ENCODE assay signal across 23 cellular contexts in genomic region chr5:75234251-75234650, GRCh38. TPM values are rescaled to one million over a fixed set of nuclear protein-coding genes. Genes with fewer than 3 reads are reported as not detected.
A peak's percentile ranks its signal among the peaks of the same experiment; 100 is the strongest.
DNase-seq lines count a peak whose midpoint lies in the region; ATAC-seq, FAIRE-seq and TF ChIP-seq lines count a peak whose summit lies in the region.
"Had no signal": no experiment of that assay in that cellular context is flagged by ENCODE, and none has a peak within 500 bp of the region (broad histone marks: within the 10 kb centered on the region; RNA-seq: fewer than 3 reads in every experiment).

No MANE protein-coding gene starts in this region.

- no peaks in the 10 kb centered on the region for H4K20me1 ChIP-seq in HepG2 (ENCODE audit: insufficient read depth, low read length)
- H4K20me1 ChIP-seq in keratinocyte (ENCODE audit: control insufficient read depth, extremely low read depth, insufficient read depth, low read length), result no peaks in the 10 kb centered on the region

- no peak for FAIRE-seq in HepG2 (lab: Jason Lieb, UNC)
- no peak for FAIRE-seq in bronchial epithelial cell (lab: Jason Lieb, UNC)
- peak; percentile 78 for FAIRE-seq in keratinocyte (lab: Jason Lieb, UNC)
- FAIRE-seq: RCC 7860 had no signal

- H3K36me3 Mint-ChIP-seq in activated T-helper 2 cell treated with anti-CD3 and anti-CD28 coated beads, Interferon-gamma antibody, Interleukin-2, Interleukin-4, amounts not matched to agents 10 μg/mL and 5 μg/mL and 100 μg/mL, durations not matched to agents 14 hours and 24 hours and 36 hours (ENCODE audit: low read depth), result no peaks in the 10 kb centered on the region

- H3K9me3 Mint-ChIP-seq in activated T-helper 2 cell treated with anti-CD3 and anti-CD28 coated beads, Interferon-gamma antibody, Interleukin-2, Interleukin-4, amounts not matched to agents 10 μg/mL and 5 μg/mL and 100 μg/mL, durations not matched to agents 14 hours and 24 hours and 36 hours, result no peaks in the 10 kb centered on the region
- H3K9me3 Mint-ChIP-seq: CD8-positive, alpha-beta memory T cell; H9; HFFc6; IgD-negative memory B cell had no signal

- CTCF ChIA-PET in HepG2 (lab: Yijun Ruan, JAX; ENCODE audit: low intra/inter-chr PET ratio, low total read pairs), result no interaction called here

- TF ChIP-seq RAD21 in HepG2 (CRISPR knock-in tag; IDR thresholded peaks at IDR 0.05), result no peak

- no peak overlapping the region for H3K23ac ChIP-seq in trophoblast cell (ENCODE audit: low read length)

- no peaks in the 10 kb centered on the region for H3K27me3 Mint-ChIP-seq in activated T-helper 2 cell treated with anti-CD3 and anti-CD28 coated beads, Interferon-gamma antibody, Interleukin-2, Interleukin-4, amounts not matched to agents 10 μg/mL and 5 μg/mL and 100 μg/mL, durations not matched to agents 14 hours and 24 hours and 36 hours (ENCODE audit: low read depth)

- no peak overlapping the region for H3K4me2 ChIP-seq in HepG2 (ENCODE audit: low read depth, low read length)
- peak overlapping the region; percentile 8 for H3K4me2 ChIP-seq in keratinocyte (ENCODE audit: control insufficient read depth, extremely low read depth, insufficient read depth, low read depth, low read length)
- H3K4me2 ChIP-seq in trophoblast cell (ENCODE audit: low read length), result no peak overlapping the region

- H2BK12ac ChIP-seq in trophoblast cell (ENCODE audit: low read length), result no peak overlapping the region

- TF ChIP-seq CTCF in HepG2 (CRISPR knock-in tag; IDR thresholded peaks at IDR 0.05), result no peak
- TF ChIP-seq CTCF in right lobe of liver (IDR thresholded peaks at IDR 0.05), result no peak
- TF ChIP-seq CTCF in bronchial epithelial cell (IDR thresholded peaks at IDR 0.05; ENCODE audit: insufficient read depth, low read length, severe bottlenecking), result no peak
- TF ChIP-seq CTCF in keratinocyte (optimal IDR thresholded peaks at IDR 0.05 in 1 of 3, IDR thresholded peaks at IDR 0.05 in 1 of 3, conservative IDR thresholded peaks at IDR 0.05 in 1 of 3; ENCODE audit: extremely low read depth in 1 of 3, insufficient read depth in 2 of 3, low read length in 3 of 3), result no peak

- H2AK5ac ChIP-seq in trophoblast cell (ENCODE audit: low read length), result no peak overlapping the region

- H3K27me3 ChIP-seq in HepG2 (ENCODE audit: control insufficient read depth in 1 of 2, insufficient read depth in 2 of 2, low read length in 2 of 2) (no peaks in the 10 kb centered on the region), right lobe of liver (no peaks in the 10 kb centered on the region), bronchial epithelial cell (ENCODE audit: control insufficient read depth, insufficient read depth, low read length) (no peaks in the 10 kb centered on the region), keratinocyte (ENCODE audit: control insufficient read depth, extremely low read depth, insufficient read depth, low read length) (no peaks in the 10 kb centered on the region), trophoblast cell (ENCODE audit: insufficient read depth, low read length) (no peaks in the 10 kb centered on the region)

- TF ChIP-seq EP300 in HepG2 (IDR thresholded peaks at IDR 0.05; ENCODE audit: low read depth in 2 of 2, low read length in 2 of 2) (no peak), HepG2 (CRISPR knock-in tag; IDR thresholded peaks at IDR 0.05; ENCODE audit: borderline replicate concordance) (no peak)

- no peaks in the 10 kb centered on the region for H3K9me3 ChIP-seq in HepG2 (ENCODE audit: low read length)
- no peaks in the 10 kb centered on the region for H3K9me3 ChIP-seq in right lobe of liver
- no peaks in the 10 kb centered on the region for H3K9me3 ChIP-seq in keratinocyte (ENCODE audit: control insufficient read depth, low read depth, low read length)
- no peaks in the 10 kb centered on the region for H3K9me3 ChIP-seq in trophoblast cell (ENCODE audit: insufficient read depth, low read depth, low read length)

- no peak overlapping the region for H3K4ac ChIP-seq in trophoblast cell (ENCODE audit: low read depth, low read length)

- H4K12ac ChIP-seq in trophoblast cell (ENCODE audit: low read depth, low read length), result no peak overlapping the region

- in situ Hi-C loops in HepG2 (cut with HindIII; ENCODE audit: extremely low pct_ligation_motif_present, low pct_unique_long_range_greater_than_20kb), result loop anchor here (10.0 kb wide), 1 partner anchor 91 kb away; no protein-coding TSS in a partner anchor

- no peaks in the 10 kb centered on the region for H3K9me1 ChIP-seq in keratinocyte (ENCODE audit: control insufficient read depth, extremely low read depth, insufficient read depth, low read length)

- H3K9ac ChIP-seq in HepG2 (ENCODE audit: insufficient read depth, low read depth, low read length) (no peak overlapping the region), keratinocyte (ENCODE audit: control insufficient read depth, extremely low read depth, insufficient read depth, low read length) (no peak overlapping the region), trophoblast cell (ENCODE audit: low read length) (no peak overlapping the region)

- peaks cover 8% of the 10 kb centered on the region for H3K4me1 Mint-ChIP-seq in activated T-helper 2 cell treated with anti-CD3 and anti-CD28 coated beads, Interferon-gamma antibody, Interleukin-2, Interleukin-4, amounts not matched to agents 10 μg/mL and 5 μg/mL and 100 μg/mL, durations not matched to agents 14 hours and 24 hours and 36 hours (ENCODE audit: low read depth)

- dilution Hi-C loops in keratinocyte (cut with MboI; ENCODE audit: extremely low pct_ligation_motif_present, low sequenced_read_pairs), result no loop called here

- H3K4me3 ChIP-seq in HepG2 (replicated peaks in 1 of 3; ENCODE audit: insufficient read depth in 1 of 3, low read depth in 2 of 3, low read length in 3 of 3), result no peak overlapping the region
- H3K4me3 ChIP-seq in right lobe of liver, result no peak overlapping the region
- H3K4me3 ChIP-seq in bronchial epithelial cell (ENCODE audit: low read depth, low read length), result no peak overlapping the region
- H3K4me3 ChIP-seq in keratinocyte (ENCODE audit: control insufficient read depth in 2 of 3, extremely low read depth in 1 of 3, insufficient read depth in 2 of 3, low read depth in 1 of 3, low read length in 3 of 3), result no peak overlapping the region
- H3K4me3 ChIP-seq in trophoblast cell (ENCODE audit: low read depth, low read length), result no peak overlapping the region

- intact Hi-C loops in HepG2 (cut with micrococcal nuclease; ENCODE audit: unreplicated experiment), result loop anchor here (10.0 kb wide), 2 partner anchors 179 to 291 kb away; partner anchors contain the start of gene GCNT4
- intact Hi-C loops in right lobe of liver (cut with DNase I), result no loop called here
- intact Hi-C loops in activated T-helper 2 cell treated with anti-CD3 and anti-CD28 coated beads, Interferon-gamma antibody, Interleukin-2, Interleukin-4, amounts not matched to agents 10 μg/mL and 5 μg/mL and 100 μg/mL, durations not matched to agents 14 hours and 24 hours and 36 hours (cut with micrococcal nuclease), result no loop called here

- TF ChIP-seq POLR2A in HepG2 (IDR thresholded peaks at IDR 0.05; ENCODE audit: insufficient read depth in 1 of 2, low read depth in 2 of 2, low read length in 2 of 2) (no peak), right lobe of liver (IDR thresholded peaks at IDR 0.05) (no peak)

- H2BK120ac ChIP-seq in trophoblast cell (ENCODE audit: insufficient read depth, low read length, poor library complexity), result no peak overlapping the region

- DNase-seq in HepG2 (ENCODE audit: low spot score) (no peak), right lobe of liver (no peak), bronchial epithelial cell (ENCODE audit: low read depth) (peak; percentile 89), keratinocyte (ENCODE audit: low read depth, low spot score) (peak; percentile 25), LoVo (ENCODE audit: low spot score) (no peak), trophoblast cell (no peak)
- DNase-seq in activated T-helper 2 cell treated with anti-CD3 and anti-CD28 coated beads, Interferon-gamma antibody, Interleukin-2, Interleukin-4, amounts not matched to agents 10 μg/mL and 5 μg/mL and 100 μg/mL, durations not matched to agents 14 hours and 24 hours and 36 hours (ENCODE audit: low spot score), result no peak
- DNase-seq: Calu3; CD8-positive, alpha-beta memory T cell; DMS153; H9; HFFc6; NCI-H1417 treated with DMSO at 0.1 percent for 48 hours; NCI-H187; NCI-H446 treated with DMSO at 0.1 percent for 48 hours; NCI-H526 treated with DMSO at 0.1 percent for 48 hours; OCI-M1; Right ventricle myocardium superior; SW 1271 had no signal

- H4K91ac ChIP-seq in trophoblast cell (ENCODE audit: low read depth, low read length), result no peak overlapping the region

- no peak overlapping the region for H3K18ac ChIP-seq in trophoblast cell (ENCODE audit: low read length)

- no peak overlapping the region for H3K14ac ChIP-seq in trophoblast cell (ENCODE audit: low read length)

- POLR2A ChIA-PET in HepG2 (lab: Yijun Ruan, JAX), result interaction anchor here (0.6 kb wide), 1 partner anchor 96 kb away, joined by 4 read pairs; no protein-coding TSS in a partner anchor

- no peak overlapping the region for H4K8ac ChIP-seq in trophoblast cell (ENCODE audit: low read depth, low read length)

- no peaks in the 10 kb centered on the region for H3K36me3 ChIP-seq in HepG2 (replicated peaks in 1 of 2; ENCODE audit: control insufficient read depth in 1 of 2, insufficient read depth in 2 of 2, low read length in 2 of 2)
- no peaks in the 10 kb centered on the region for H3K36me3 ChIP-seq in right lobe of liver
- no peaks in the 10 kb centered on the region for H3K36me3 ChIP-seq in bronchial epithelial cell (ENCODE audit: control insufficient read depth, insufficient read depth, low read length)
- no peaks in the 10 kb centered on the region for H3K36me3 ChIP-seq in keratinocyte (ENCODE audit: control insufficient read depth in 2 of 2, extremely low read depth in 1 of 2, insufficient read depth in 2 of 2, low read length in 2 of 2)
- H3K36me3 ChIP-seq in trophoblast cell (ENCODE audit: control insufficient read depth in 1 of 2, insufficient read depth in 2 of 2, low read length in 2 of 2), result no peaks in the 10 kb centered on the region

- no peak overlapping the region for H3K27ac ChIP-seq in HepG2 (ENCODE audit: extremely low read length, insufficient read depth, low read length)
- no peak overlapping the region for H3K27ac ChIP-seq in right lobe of liver
- H3K27ac ChIP-seq in keratinocyte (ENCODE audit: control insufficient read depth, insufficient read depth, low read length), result no peak overlapping the region
- no peak overlapping the region for H3K27ac ChIP-seq in trophoblast cell (ENCODE audit: low read depth, low read length)
- H3K27ac ChIP-seq: C4-2B had no signal

- peaks cover 12% of the 10 kb centered on the region for H3K4me1 ChIP-seq in HepG2 (ENCODE audit: insufficient read depth, low read length)
- peaks cover 0 to 10% (median 0%) of the 10 kb centered on the region in 4 donors for H3K4me1 ChIP-seq in right lobe of liver
- peaks cover 19% of the 10 kb centered on the region for H3K4me1 ChIP-seq in keratinocyte (ENCODE audit: control insufficient read depth, extremely low read depth, insufficient read depth, low read length)
- H3K4me1 ChIP-seq in trophoblast cell (ENCODE audit: control insufficient read depth in 1 of 2, insufficient read depth in 2 of 2, low read length in 2 of 2), result peaks cover 0 to 6% of the 10 kb centered on the region in 2 experiments

- no peak overlapping the region for H2BK5ac ChIP-seq in trophoblast cell (ENCODE audit: low read depth, low read length, poor library complexity)

- ATAC-seq in HepG2 (no peak), right lobe of liver (no peak)

- H3K27ac Mint-ChIP-seq in activated T-helper 2 cell treated with anti-CD3 and anti-CD28 coated beads, Interferon-gamma antibody, Interleukin-2, Interleukin-4, amounts not matched to agents 10 μg/mL and 5 μg/mL and 100 μg/mL, durations not matched to agents 14 hours and 24 hours and 36 hours, result no peak overlapping the region
- H3K27ac Mint-ChIP-seq: H9, HFFc6, IgD-negative memory B cell had no signal

- H3K79me1 ChIP-seq in trophoblast cell (ENCODE audit: low read length), result peaks cover 12% of the 10 kb centered on the region

- H3K4me3 Mint-ChIP-seq in activated T-helper 2 cell treated with anti-CD3 and anti-CD28 coated beads, Interferon-gamma antibody, Interleukin-2, Interleukin-4, amounts not matched to agents 10 μg/mL and 5 μg/mL and 100 μg/mL, durations not matched to agents 14 hours and 24 hours and 36 hours (ENCODE audit: low read depth), result no peak overlapping the region
- H3K4me3 Mint-ChIP-seq: CD8-positive, alpha-beta memory T cell; H9; HFFc6; IgD-negative memory B cell had no signal

- BruUV-seq in HepG2 (replicated peaks; lab: Mats Ljungman, UMichigan), result no TSS peak

- H3K79me2 ChIP-seq in HepG2 (ENCODE audit: insufficient read depth, low read length) (no peaks in the 10 kb centered on the region), keratinocyte (ENCODE audit: control insufficient read depth, insufficient read depth, low read length) (no peaks in the 10 kb centered on the region), trophoblast cell (ENCODE audit: control insufficient read depth, insufficient read depth, low read length, poor library complexity) (no peaks in the 10 kb centered on the region)

- no peak overlapping the region for H2AFZ ChIP-seq in HepG2 (ENCODE audit: low read length)
- no peak overlapping the region for H2AFZ ChIP-seq in keratinocyte (ENCODE audit: control insufficient read depth, low read length)
- no peak overlapping the region for H2AFZ ChIP-seq in trophoblast cell (ENCODE audit: insufficient read depth, low read length, poor library complexity)

RNA-seq across cellular contexts. Expression of gene ANKRD31, which starts 2.4 kb away (rescaled TPM):
- 0.08 and 0.09 TPM in 2 replicates for total RNA-seq in HepG2 (2016; rRNA removed; fragmentation: Illumina TruSeq; extraction: Trizol)
- total RNA-seq in HepG2 (2016; cell fraction: cytosol; rRNA removed; fragmentation: Illumina TruSeq; extraction: Trizol; ENCODE audit: low read depth), result under 0.01 and 0.10 TPM in 2 replicates
- 0.11 and 0.16 TPM in 2 replicates for total RNA-seq in HepG2 (2016; cell fraction: insoluble cytoplasmic fraction; rRNA removed; fragmentation: Illumina TruSeq; extraction: Trizol)
- 0.07 and 0.09 TPM in 2 replicates for total RNA-seq in HepG2 (2016; cell fraction: membrane; rRNA removed; fragmentation: Illumina TruSeq; extraction: Trizol)
- total RNA-seq in HepG2 (2016; cell fraction: nucleus; rRNA removed; fragmentation: Illumina TruSeq; extraction: Trizol), result 0.16 and 0.28 TPM in 2 replicates
- 0.01 and 0.03 TPM in 2 replicates for polyA plus RNA-seq in HepG2 (2011; rRNA removed)
- not detected in 2 replicates for polyA plus RNA-seq in HepG2 (2011; cell fraction: cytosol; rRNA removed)
- 0.03 TPM in 2 replicates for polyA plus RNA-seq in HepG2 (2011; cell fraction: nucleus; rRNA removed)
- polyA plus RNA-seq in HepG2 (2012), result 0.05 TPM in 2 replicates
- not detected in 2 replicates for polyA plus RNA-seq in HepG2 (2016; cell fraction: cytosol; fragmentation: Illumina TruSeq; extraction: Trizol; ENCODE audit: low read depth)
- 0.05 and 0.07 TPM in 2 replicates for polyA plus RNA-seq in HepG2 (2016; cell fraction: insoluble cytoplasmic fraction; fragmentation: Illumina TruSeq; extraction: Trizol; ENCODE audit: low read depth)
- not detected in 2 replicates for polyA plus RNA-seq in HepG2 (2016; cell fraction: membrane; fragmentation: Illumina TruSeq; extraction: Trizol; ENCODE audit: low read depth)
- 0.07 and 0.12 TPM in 2 replicates for polyA plus RNA-seq in HepG2 (2016; cell fraction: nucleus; fragmentation: Illumina TruSeq; extraction: Trizol; ENCODE audit: insufficient read depth, low read depth)
- not detected in 2 replicates for polyA minus RNA-seq in HepG2 (2011; rRNA and poly(A)+ RNA removed; ENCODE audit: low replicate concordance)
- polyA minus RNA-seq in HepG2 (2011; cell fraction: cytosol; rRNA and poly(A)+ RNA removed), result not detected in 2 replicates
- polyA minus RNA-seq in HepG2 (2011; cell fraction: nucleus; rRNA and poly(A)+ RNA removed), result 0.50 and 0.52 TPM in 2 replicates
- under 1 TPM in 5 of 6 experiments, not detected in 1; 0.02 to 0.15 (median 0.12) TPM for total RNA-seq in right lobe of liver
- total RNA-seq in bronchial epithelial cell, result 0.13 and 0.26 TPM in 2 replicates
- polyA plus RNA-seq in keratinocyte, result 0.03 to 0.18 TPM (median 0.12 TPM) in 3 replicates
- polyA plus RNA-seq in keratinocyte (2011; ENCODE audit: low read depth), result 0.17 TPM
- 0.03 and 0.09 TPM in 2 replicates for polyA plus RNA-seq in keratinocyte (2011; cell fraction: cytosol; rRNA removed)
- 0.20 and 0.22 TPM in 2 replicates for polyA plus RNA-seq in keratinocyte (2011; cell fraction: nucleus; rRNA removed)
- 0.05 and 0.10 TPM in 2 replicates for polyA plus RNA-seq in keratinocyte (2012; ENCODE audit: low replicate concordance)
- polyA minus RNA-seq in keratinocyte, result 0.16 TPM in 1 of 3 replicates, not detected in the others
- not detected for polyA minus RNA-seq in keratinocyte (2011; cell fraction: cytosol; rRNA and poly(A)+ RNA removed)
- polyA minus RNA-seq in keratinocyte (2011; cell fraction: nucleus; rRNA and poly(A)+ RNA removed), result 0.39 TPM in 1 of 2 replicates, not detected in the other
- 0.11 and 0.28 TPM in 2 replicates for total RNA-seq in activated T-helper 2 cell treated with anti-CD3 and anti-CD28 coated beads, Interferon-gamma antibody, Interleukin-2, Interleukin-4, amounts not matched to agents 10 μg/mL and 5 μg/mL and 100 μg/mL, durations not matched to agents 14 hours and 24 hours and 36 hours
- 0.14 TPM in 2 replicates for polyA plus RNA-seq in trophoblast cell (2013)
- total RNA-seq: M059J had no signal

Comparison
In these comparisons a context has a peak if more than half of its experiments do, and no peak if none do; other contexts are left out.
1. DNase-seq: peak in bronchial epithelial cell (single experiment) and keratinocyte (single experiment); none in HepG2 (single experiment), right lobe of liver (0 of 3), activated T-helper 2 cell treated with anti-CD3 and anti-CD28 coated beads, Interferon-gamma antibody, Interleukin-2, Interleukin-4, amounts not matched to agents 10 μg/mL and 5 μg/mL and 100 μg/mL, durations not matched to agents 14 hours and 24 hours and 36 hours (single experiment), LoVo (single experiment) and trophoblast cell (0 of 2).